In genomic region chr16:21523411-21524067, GRCh38 we compare ENCODE assay signal across 1 cellular context.
TF ChIP-seq lines count a peak whose summit lies in the region.

No MANE protein-coding gene starts in this region.

TF ChIP-seq in HepG2, 621 proteins besides CTCF, POLR2A, EP300 and RAD21 (continued from another document and continues in another):
- TF ChIP-seq HNF1B (CRISPR knock-in tag; IDR thresholded peaks at IDR 0.05) (peak; percentile 34; the same call in 1 of the 2 replicates), RBFOX2 (IDR thresholded peaks at IDR 0.05; ENCODE audit: low read depth, low read length) (no peak), ZNF549 (CRISPR knock-in tag; IDR thresholded peaks at IDR 0.05) (no peak), NFIC (IDR thresholded peaks at IDR 0.05; ENCODE audit: low read length) (no peak), SKI (IDR thresholded peaks at IDR 0.05; ENCODE audit: partially characterized antibody) (no peak), ZNF263 (CRISPR knock-in tag; IDR thresholded peaks at IDR 0.05) (peak; percentile 99), MXI1 (IDR thresholded peaks at IDR 0.05; ENCODE audit: borderline replicate concordance, low read depth, low read length) (no peak), ZNF746 (CRISPR knock-in tag; IDR thresholded peaks at IDR 0.05) (peak; percentile 39; the same call in 1 of the 2 replicates), SALL2 (CRISPR knock-in tag; IDR thresholded peaks at IDR 0.05) (no peak), ZSCAN21 (CRISPR knock-in tag; IDR thresholded peaks at IDR 0.05; ENCODE audit: borderline replicate concordance) (peak; percentile 39; the same call in 1 of the 2 replicates), AGO1 (IDR thresholded peaks at IDR 0.05; ENCODE audit: low read depth, low read length, poor library complexity, severe bottlenecking) (peak; percentile 82), CSRNP1 (CRISPR knock-in tag; IDR thresholded peaks at IDR 0.05) (peak; percentile 64; the same call in 1 of the 2 replicates), ZNF678 (CRISPR knock-in tag; IDR thresholded peaks at IDR 0.05) (no peak), ZNF616 (CRISPR knock-in tag; IDR thresholded peaks at IDR 0.05; ENCODE audit: low read depth) (peak; percentile 76; the same call in 1 of the 2 replicates), BHLHE40 (IDR thresholded peaks at IDR 0.05; ENCODE audit: low read length) (0 out of 2 replicates have a peak, but pooled peaks have one; percentile 20), ZNF180 (CRISPR knock-in tag; IDR thresholded peaks at IDR 0.05; ENCODE audit: borderline replicate concordance, low read depth) (no peak), ZNF710 (CRISPR knock-in tag; IDR thresholded peaks at IDR 0.05; ENCODE audit: borderline replicate concordance) (no peak; the same call in 1 of the 2 replicates), ISL2 (CRISPR knock-in tag; IDR thresholded peaks at IDR 0.05) (no peak), ZNF652 (CRISPR knock-in tag; IDR thresholded peaks at IDR 0.05; ENCODE audit: borderline replicate concordance, low read depth) (no peak), SCMH1 (CRISPR knock-in tag; IDR thresholded peaks at IDR 0.05; ENCODE audit: borderline replicate concordance) (no peak), TCF7 (IDR thresholded peaks at IDR 0.05; ENCODE audit: low read depth) (peak; percentile 49), ZFP36 (IDR thresholded peaks at IDR 0.05; ENCODE audit: borderline replicate concordance, low read depth, low read length, partially characterized antibody) (peak; percentile 59), ARID2 (CRISPR knock-in tag; IDR thresholded peaks at IDR 0.05; ENCODE audit: borderline replicate concordance) (peak; percentile 85; the same call in 1 of the 2 replicates), SOX6 (IDR thresholded peaks at IDR 0.05) (no peak), SOX6 (CRISPR knock-in tag; IDR thresholded peaks at IDR 0.05) (peak; percentile 84; the same call in 1 of the 2 replicates), ZNF251 (CRISPR knock-in tag; IDR thresholded peaks at IDR 0.05) (no peak), RXRB (CRISPR knock-in tag; IDR thresholded peaks at IDR 0.05; ENCODE audit: borderline replicate concordance) (no peak; the same call in 1 of the 2 replicates), ZMYM4 (CRISPR knock-in tag; IDR thresholded peaks at IDR 0.05) (no peak), LBX2 (CRISPR knock-in tag; IDR thresholded peaks at IDR 0.05; ENCODE audit: borderline replicate concordance) (peak; percentile 53; the same call in 1 of the 2 replicates), ZNF776 (CRISPR knock-in tag; IDR thresholded peaks at IDR 0.05) (no peak), ZNF138 (CRISPR knock-in tag; IDR thresholded peaks at IDR 0.05; ENCODE audit: low read depth) (no peak), NR3C1 (CRISPR knock-in tag; IDR thresholded peaks at IDR 0.05) (no peak), ARID5B (CRISPR knock-in tag; IDR thresholded peaks at IDR 0.05) (peak; percentile 72; the same call in 1 of the 2 replicates), GTF3A (CRISPR knock-in tag; conservative IDR thresholded peaks at IDR 0.05) (no peak), ZFP1 (CRISPR knock-in tag; IDR thresholded peaks at IDR 0.05) (0 out of 2 replicates have a peak, but pooled peaks have one; percentile 26), ZNF292 (CRISPR knock-in tag; IDR thresholded peaks at IDR 0.05; ENCODE audit: borderline replicate concordance, low read depth) (peak; percentile 38)
- TF ChIP-seq, protein P1, sequence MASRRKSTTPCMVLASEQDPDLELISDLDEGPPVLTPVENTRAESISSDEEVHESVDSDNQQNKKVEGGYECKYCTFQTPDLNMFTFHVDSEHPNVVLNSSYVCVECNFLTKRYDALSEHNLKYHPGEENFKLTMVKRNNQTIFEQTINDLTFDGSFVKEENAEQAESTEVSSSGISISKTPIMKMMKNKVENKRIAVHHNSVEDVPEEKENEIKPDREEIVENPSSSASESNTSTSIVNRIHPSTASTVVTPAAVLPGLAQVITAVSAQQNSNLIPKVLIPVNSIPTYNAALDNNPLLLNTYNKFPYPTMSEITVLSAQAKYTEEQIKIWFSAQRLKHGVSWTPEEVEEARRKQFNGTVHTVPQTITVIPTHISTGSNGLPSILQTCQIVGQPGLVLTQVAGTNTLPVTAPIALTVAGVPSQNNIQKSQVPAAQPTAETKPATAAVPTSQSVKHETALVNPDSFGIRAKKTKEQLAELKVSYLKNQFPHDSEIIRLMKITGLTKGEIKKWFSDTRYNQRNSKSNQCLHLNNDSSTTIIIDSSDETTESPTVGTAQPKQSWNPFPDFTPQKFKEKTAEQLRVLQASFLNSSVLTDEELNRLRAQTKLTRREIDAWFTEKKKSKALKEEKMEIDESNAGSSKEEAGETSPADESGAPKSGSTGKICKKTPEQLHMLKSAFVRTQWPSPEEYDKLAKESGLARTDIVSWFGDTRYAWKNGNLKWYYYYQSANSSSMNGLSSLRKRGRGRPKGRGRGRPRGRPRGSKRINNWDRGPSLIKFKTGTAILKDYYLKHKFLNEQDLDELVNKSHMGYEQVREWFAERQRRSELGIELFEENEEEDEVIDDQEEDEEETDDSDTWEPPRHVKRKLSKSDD (CRISPR knock-in tag; IDR thresholded peaks at IDR 0.05; ENCODE audit: low read depth), result peak; percentile 40; the same call in 1 of the 2 replicates
- TF ChIP-seq, protein P2, sequence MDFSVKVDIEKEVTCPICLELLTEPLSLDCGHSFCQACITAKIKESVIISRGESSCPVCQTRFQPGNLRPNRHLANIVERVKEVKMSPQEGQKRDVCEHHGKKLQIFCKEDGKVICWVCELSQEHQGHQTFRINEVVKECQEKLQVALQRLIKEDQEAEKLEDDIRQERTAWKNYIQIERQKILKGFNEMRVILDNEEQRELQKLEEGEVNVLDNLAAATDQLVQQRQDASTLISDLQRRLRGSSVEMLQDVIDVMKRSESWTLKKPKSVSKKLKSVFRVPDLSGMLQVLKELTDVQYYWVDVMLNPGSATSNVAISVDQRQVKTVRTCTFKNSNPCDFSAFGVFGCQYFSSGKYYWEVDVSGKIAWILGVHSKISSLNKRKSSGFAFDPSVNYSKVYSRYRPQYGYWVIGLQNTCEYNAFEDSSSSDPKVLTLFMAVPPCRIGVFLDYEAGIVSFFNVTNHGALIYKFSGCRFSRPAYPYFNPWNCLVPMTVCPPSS (IDR thresholded peaks at IDR 0.05), result no peak
- TF ChIP-seq, protein P3, sequence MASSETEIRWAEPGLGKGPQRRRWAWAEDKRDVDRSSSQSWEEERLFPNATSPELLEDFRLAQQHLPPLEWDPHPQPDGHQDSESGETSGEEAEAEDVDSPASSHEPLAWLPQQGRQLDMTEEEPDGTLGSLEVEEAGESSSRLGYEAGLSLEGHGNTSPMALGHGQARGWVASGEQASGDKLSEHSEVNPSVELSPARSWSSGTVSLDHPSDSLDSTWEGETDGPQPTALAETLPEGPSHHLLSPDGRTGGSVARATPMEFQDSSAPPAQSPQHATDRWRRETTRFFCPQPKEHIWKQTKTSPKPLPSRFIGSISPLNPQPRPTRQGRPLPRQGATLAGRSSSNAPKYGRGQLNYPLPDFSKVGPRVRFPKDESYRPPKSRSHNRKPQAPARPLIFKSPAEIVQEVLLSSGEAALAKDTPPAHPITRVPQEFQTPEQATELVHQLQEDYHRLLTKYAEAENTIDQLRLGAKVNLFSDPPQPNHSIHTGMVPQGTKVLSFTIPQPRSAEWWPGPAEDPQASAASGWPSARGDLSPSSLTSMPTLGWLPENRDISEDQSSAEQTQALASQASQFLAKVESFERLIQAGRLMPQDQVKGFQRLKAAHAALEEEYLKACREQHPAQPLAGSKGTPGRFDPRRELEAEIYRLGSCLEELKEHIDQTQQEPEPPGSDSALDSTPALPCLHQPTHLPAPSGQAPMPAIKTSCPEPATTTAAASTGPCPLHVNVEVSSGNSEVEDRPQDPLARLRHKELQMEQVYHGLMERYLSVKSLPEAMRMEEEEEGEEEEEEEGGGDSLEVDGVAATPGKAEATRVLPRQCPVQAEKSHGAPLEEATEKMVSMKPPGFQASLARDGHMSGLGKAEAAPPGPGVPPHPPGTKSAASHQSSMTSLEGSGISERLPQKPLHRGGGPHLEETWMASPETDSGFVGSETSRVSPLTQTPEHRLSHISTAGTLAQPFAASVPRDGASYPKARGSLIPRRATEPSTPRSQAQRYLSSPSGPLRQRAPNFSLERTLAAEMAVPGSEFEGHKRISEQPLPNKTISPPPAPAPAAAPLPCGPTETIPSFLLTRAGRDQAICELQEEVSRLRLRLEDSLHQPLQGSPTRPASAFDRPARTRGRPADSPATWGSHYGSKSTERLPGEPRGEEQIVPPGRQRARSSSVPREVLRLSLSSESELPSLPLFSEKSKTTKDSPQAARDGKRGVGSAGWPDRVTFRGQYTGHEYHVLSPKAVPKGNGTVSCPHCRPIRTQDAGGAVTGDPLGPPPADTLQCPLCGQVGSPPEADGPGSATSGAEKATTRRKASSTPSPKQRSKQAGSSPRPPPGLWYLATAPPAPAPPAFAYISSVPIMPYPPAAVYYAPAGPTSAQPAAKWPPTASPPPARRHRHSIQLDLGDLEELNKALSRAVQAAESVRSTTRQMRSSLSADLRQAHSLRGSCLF (CRISPR knock-in tag; IDR thresholded peaks at IDR 0.05; ENCODE audit: borderline replicate concordance), result no peak
- TF ChIP-seq, protein P4, sequence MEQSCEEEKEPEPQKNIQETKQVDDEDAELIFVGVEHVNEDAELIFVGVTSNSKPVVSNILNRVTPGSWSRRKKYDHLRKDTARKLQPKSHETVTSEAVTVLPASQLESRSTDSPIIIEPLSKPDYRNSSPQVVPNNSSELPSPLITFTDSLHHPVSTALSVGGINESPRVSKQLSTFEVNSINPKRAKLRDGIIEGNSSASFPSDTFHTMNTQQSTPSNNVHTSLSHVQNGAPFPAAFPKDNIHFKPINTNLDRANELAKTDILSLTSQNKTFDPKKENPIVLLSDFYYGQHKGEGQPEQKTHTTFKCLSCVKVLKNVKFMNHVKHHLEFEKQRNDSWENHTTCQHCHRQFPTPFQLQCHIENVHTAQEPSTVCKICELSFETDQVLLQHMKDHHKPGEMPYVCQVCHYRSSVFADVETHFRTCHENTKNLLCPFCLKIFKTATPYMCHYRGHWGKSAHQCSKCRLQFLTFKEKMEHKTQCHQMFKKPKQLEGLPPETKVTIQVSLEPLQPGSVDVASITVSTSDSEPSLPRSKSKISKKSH (CRISPR knock-in tag; IDR thresholded peaks at IDR 0.05; ENCODE audit: borderline replicate concordance), result peak; percentile 89; the same call in 1 of the 2 replicates
